Comparison of ENCODE assay signal across 2 cellular contexts in the genomic region with DNA sequence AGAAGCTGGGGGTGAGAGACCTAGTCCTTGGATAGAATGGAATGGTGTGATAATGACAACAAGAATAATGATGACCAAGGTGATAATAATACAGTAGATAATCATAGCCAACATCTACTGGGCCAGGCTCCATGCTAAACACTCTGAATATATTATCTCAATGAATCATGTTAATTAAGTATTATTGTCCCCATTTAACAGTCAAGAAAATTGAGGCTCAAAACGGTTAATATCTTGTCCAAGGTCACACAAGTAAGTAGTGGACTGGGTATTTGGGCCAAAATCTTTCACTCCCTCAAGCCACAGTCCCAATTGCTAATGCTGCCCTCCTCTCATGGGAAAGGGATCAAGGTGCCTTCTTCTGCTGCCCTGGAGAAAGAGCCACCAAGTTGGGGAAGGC.
TF ChIP-seq lines count a peak whose summit lies in the region.

No MANE protein-coding gene starts in this region.

TF ChIP-seq in HEK293, 187 proteins besides CTCF, POLR2A, EP300 and RAD21:
- TF ChIP-seq KLF1 (tag by site-specific recombination; IDR thresholded peaks at IDR 0.05), result no peak
- 0 out of 2 replicates have a peak, but pooled peaks have one; percentile 25 for TF ChIP-seq ZNF664 (tag by site-specific recombination; IDR thresholded peaks at IDR 0.05)

TF ChIP-seq in IMR-90, 13 proteins besides CTCF, POLR2A, EP300 and RAD21:
- TF ChIP-seq BHLHE40 (IDR thresholded peaks at IDR 0.05; ENCODE audit: low read depth, low read length), result no peak
- no peak for TF ChIP-seq MAZ (IDR thresholded peaks at IDR 0.05; ENCODE audit: borderline replicate concordance, low read depth, low read length)
- no peak for TF ChIP-seq CHD1 (IDR thresholded peaks at IDR 0.05; ENCODE audit: low read depth, low read length)
- TF ChIP-seq MXI1 (IDR thresholded peaks at IDR 0.05; ENCODE audit: borderline replicate concordance, low read depth, low read length), result no peak
- no peak for TF ChIP-seq SMC3 (IDR thresholded peaks at IDR 0.05; ENCODE audit: low read depth, low read length)
- TF ChIP-seq, protein P1, sequence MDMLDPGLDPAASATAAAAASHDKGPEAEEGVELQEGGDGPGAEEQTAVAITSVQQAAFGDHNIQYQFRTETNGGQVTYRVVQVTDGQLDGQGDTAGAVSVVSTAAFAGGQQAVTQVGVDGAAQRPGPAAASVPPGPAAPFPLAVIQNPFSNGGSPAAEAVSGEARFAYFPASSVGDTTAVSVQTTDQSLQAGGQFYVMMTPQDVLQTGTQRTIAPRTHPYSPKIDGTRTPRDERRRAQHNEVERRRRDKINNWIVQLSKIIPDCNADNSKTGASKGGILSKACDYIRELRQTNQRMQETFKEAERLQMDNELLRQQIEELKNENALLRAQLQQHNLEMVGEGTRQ (IDR thresholded peaks at IDR 0.05; ENCODE audit: low read depth, low read length), result no peak
- no peak for TF ChIP-seq NFE2L2 (IDR thresholded peaks at IDR 0.05; ENCODE audit: low read depth, low read length)
- TF ChIP-seq, protein P2, sequence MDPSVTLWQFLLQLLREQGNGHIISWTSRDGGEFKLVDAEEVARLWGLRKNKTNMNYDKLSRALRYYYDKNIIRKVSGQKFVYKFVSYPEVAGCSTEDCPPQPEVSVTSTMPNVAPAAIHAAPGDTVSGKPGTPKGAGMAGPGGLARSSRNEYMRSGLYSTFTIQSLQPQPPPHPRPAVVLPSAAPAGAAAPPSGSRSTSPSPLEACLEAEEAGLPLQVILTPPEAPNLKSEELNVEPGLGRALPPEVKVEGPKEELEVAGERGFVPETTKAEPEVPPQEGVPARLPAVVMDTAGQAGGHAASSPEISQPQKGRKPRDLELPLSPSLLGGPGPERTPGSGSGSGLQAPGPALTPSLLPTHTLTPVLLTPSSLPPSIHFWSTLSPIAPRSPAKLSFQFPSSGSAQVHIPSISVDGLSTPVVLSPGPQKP (IDR thresholded peaks at IDR 0.05; ENCODE audit: borderline replicate concordance, low read depth, low read length), result no peak
- no peak for TF ChIP-seq CEBPB (IDR thresholded peaks at IDR 0.05; ENCODE audit: low read depth, low read length)
- TF ChIP-seq MAFK (IDR thresholded peaks at IDR 0.05; ENCODE audit: low read depth, low read length), result no peak
- TF ChIP-seq FOS (IDR thresholded peaks at IDR 0.05; ENCODE audit: low read depth, low read length), result no peak
- no peak for TF ChIP-seq RFX5 (IDR thresholded peaks at IDR 0.05; ENCODE audit: low read depth, low read length)
- TF ChIP-seq RCOR1 (IDR thresholded peaks at IDR 0.05; ENCODE audit: insufficient replicate concordance, low read length), result no peak
